19 cellular contexts compared by ENCODE assay signal in genomic region chr11:11836676-11837231, GRCh38. TPM values are rescaled to one million over a fixed set of nuclear protein-coding genes. Genes with fewer than 3 reads are reported as not detected.
DNase-seq lines count a peak whose midpoint lies in the region; FAIRE-seq and TF ChIP-seq lines count a peak whose summit lies in the region.
"Had no signal": no experiment of that assay in that cellular context is flagged by ENCODE, and none has a peak within 500 bp of the region (broad histone marks: within the 10 kb centered on the region; RNA-seq: fewer than 3 reads in every experiment).

No MANE protein-coding gene starts in this region.

- H3K4me3 ChIP-seq in AG10803 (ENCODE audit: low read length) (no peak overlapping the region), adipocyte (ENCODE audit: low read length) (no peak overlapping the region), fibroblast of villous mesenchyme (ENCODE audit: low read depth, low read length) (no peak overlapping the region), endodermal cell (ENCODE audit: low read length) (no peak overlapping the region), SJCRH30 (no peak overlapping the region)
- H3K4me3 ChIP-seq: HAP-1 had no signal

- 88 to 90% methylated on average over 1 to 2 of the region's 2 CpGs for WGBS in endodermal cell (ENCODE audit: insufficient coverage in 1 of 2, insufficient read length in 1 of 2), 2 experiments

- H3K36me3 ChIP-seq in adipocyte (ENCODE audit: control insufficient read depth, insufficient read depth, low read length, severe bottlenecking) (no peaks in the 10 kb centered on the region), endodermal cell (ENCODE audit: control insufficient read depth, insufficient read depth, low read length) (no peaks in the 10 kb centered on the region), SJCRH30 (no peaks in the 10 kb centered on the region)
- H3K36me3 ChIP-seq: HAP-1 had no signal

- DNase-seq in AG10803 (ENCODE audit: low read depth): peak; percentile 75
- DNase-seq in adipocyte (ENCODE audit: low read depth): peak; percentile 43
- DNase-seq in fibroblast of villous mesenchyme (ENCODE audit: low read depth): peak; percentile 70
- DNase-seq in endodermal cell: no peak
- no peak for DNase-seq in SJCRH30
- DNase-seq in nephron progenitor cell: no peak
- DNase-seq: ACHN; C1 segment of cervical spinal cord; Calu3; CD4-positive, alpha-beta T cell; DMS79; GF-D8; KBM-7 had no signal

- no peaks in the 10 kb centered on the region for H3K9me3 Mint-ChIP-seq in endodermal cell
- peaks cover 4% of the 10 kb centered on the region for H3K9me3 Mint-ChIP-seq in nephron progenitor cell
- H3K9me3 Mint-ChIP-seq: CD4-positive, alpha-beta T cell had no signal

- H3K27me3 ChIP-seq in adipocyte (replicated peaks; ENCODE audit: control insufficient read depth, insufficient read depth, low read length) (no peaks in the 10 kb centered on the region), endodermal cell (ENCODE audit: control insufficient read depth, insufficient read depth, low read length, poor library complexity, severe bottlenecking) (no peaks in the 10 kb centered on the region), SJCRH30 (no peaks in the 10 kb centered on the region)

- no peaks in the 10 kb centered on the region for H3K9me3 ChIP-seq in adipocyte (ENCODE audit: control insufficient read depth, low read length)
- H3K9me3 ChIP-seq in endodermal cell (ENCODE audit: control insufficient read depth, low read length): no peaks in the 10 kb centered on the region
- H3K9me3 ChIP-seq in SJCRH30 (replicated peaks): no peaks in the 10 kb centered on the region; the same call in 1 of the 2 replicates
- H3K9me3 ChIP-seq: HAP-1 had no signal

- FAIRE-seq in G401.6 (lab: Jason Lieb, UNC): peak; percentile 69
- FAIRE-seq: GM19239, H1, HTR-8/SVneo had no signal

- H3K36me3 Mint-ChIP-seq in endodermal cell (ENCODE audit: low read depth) (no peaks in the 10 kb centered on the region), nephron progenitor cell (ENCODE audit: low read depth) (no peaks in the 10 kb centered on the region)

- H3K4me1 Mint-ChIP-seq in endodermal cell: no peaks in the 10 kb centered on the region
- no peaks in the 10 kb centered on the region for H3K4me1 Mint-ChIP-seq in nephron progenitor cell

- no peak overlapping the region for H3K27ac ChIP-seq in endodermal cell (ENCODE audit: low read depth, low read length)
- no peak overlapping the region for H3K27ac ChIP-seq in SJCRH30

- H3K27me3 Mint-ChIP-seq in endodermal cell (ENCODE audit: insufficient read depth): peaks cover 2% of the 10 kb centered on the region
- H3K27me3 Mint-ChIP-seq in nephron progenitor cell (ENCODE audit: low read depth, poor library complexity): peaks cover 4% of the 10 kb centered on the region

- TF ChIP-seq CTCF in AG10803 (conservative IDR thresholded peaks at IDR 0.05; ENCODE audit: low read length) (no peak), fibroblast of villous mesenchyme (IDR thresholded peaks at IDR 0.05; ENCODE audit: insufficient read depth, low read depth, low read length) (no peak), endodermal cell (conservative IDR thresholded peaks at IDR 0.05) (no peak), nephron progenitor cell (IDR thresholded peaks at IDR 0.05) (no peak)

- H3K4me1 ChIP-seq in adipocyte (ENCODE audit: control insufficient read depth, insufficient read depth, low read length) (peaks cover 5% of the 10 kb centered on the region), endodermal cell (ENCODE audit: control insufficient read depth, insufficient read depth, low read length) (no peaks in the 10 kb centered on the region), SJCRH30 (peaks cover 4% of the 10 kb centered on the region; the same call in 1 of the 2 replicates)

- H3K9ac ChIP-seq in adipocyte (ENCODE audit: low read length) (no peak overlapping the region), endodermal cell (ENCODE audit: extremely low read depth, low read length, poor library complexity, severe bottlenecking) (no peak overlapping the region)

- H3K27ac Mint-ChIP-seq in endodermal cell (no peak overlapping the region), nephron progenitor cell (no peak overlapping the region)
- H3K27ac Mint-ChIP-seq: B cell; CD4-positive, alpha-beta T cell had no signal

- H3K4me3 Mint-ChIP-seq in endodermal cell: no peak overlapping the region
- H3K4me3 Mint-ChIP-seq in nephron progenitor cell: no peak overlapping the region
- H3K4me3 Mint-ChIP-seq: B cell; CD4-positive, alpha-beta T cell had no signal

RNA-seq across cellular contexts. Expression of gene USP47, which starts 5.0 kb away (rescaled TPM):
- 93.4 and 116 TPM in 2 replicates for total RNA-seq in fibroblast of villous mesenchyme
- total RNA-seq in endodermal cell: 10 to 100 TPM; 26.3 to 26.9 TPM
- polyA plus RNA-seq in endodermal cell (2013, experiment 1 of 2): 43.5 TPM
- 47.6 TPM for polyA plus RNA-seq in endodermal cell (2013, experiment 2 of 2)
- total RNA-seq in SJCRH30 (2014; rRNA removed; shearing (Covaris generic)): 82.1 and 98.7 TPM in 2 replicates

Comparison
In these comparisons a context has a peak if more than half of its experiments do, and no peak if none do; other contexts are left out.
1. DNase-seq: peak in AG10803 (single experiment), adipocyte (single experiment) and fibroblast of villous mesenchyme (single experiment); none in endodermal cell (single experiment), SJCRH30 (0 of 2) and nephron progenitor cell (single experiment).